Comparison of ENCODE assay signal across 8 cellular contexts in the genomic region with DNA sequence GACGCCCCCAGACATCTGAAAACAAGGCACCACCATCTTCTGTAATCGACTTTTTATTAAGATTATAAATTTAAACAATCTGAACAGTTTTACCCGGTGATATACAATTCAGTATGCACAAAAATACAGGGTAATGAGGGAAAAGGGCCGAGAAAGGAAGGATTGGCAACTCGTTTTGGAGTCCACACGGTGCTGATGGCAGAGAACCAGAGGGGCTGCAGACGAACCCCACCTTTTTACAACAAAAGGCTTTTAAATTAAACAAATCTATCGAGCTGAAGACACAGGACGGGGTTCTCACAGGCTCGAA. TPM values are rescaled to one million over a fixed set of nuclear protein-coding genes. Genes with fewer than 3 reads are reported as not detected.
DNase-seq lines count a peak whose midpoint lies in the region; ATAC-seq and TF ChIP-seq lines count a peak whose summit lies in the region.

No MANE protein-coding gene starts in this region.

- peaks cover 44% of the 10 kb centered on the region for H3K4me1 ChIP-seq in body of pancreas
- H3K4me1 ChIP-seq in mesenchymal stem cell (ENCODE audit: control insufficient read depth, insufficient read depth, low read depth, low read length), result peaks cover 33% of the 10 kb centered on the region
- peaks cover 21% of the 10 kb centered on the region for H3K4me1 ChIP-seq in upper lobe of right lung

- H2AK5ac ChIP-seq in mesenchymal stem cell (ENCODE audit: low read length, severe bottlenecking), result no peak overlapping the region

- H3K4ac ChIP-seq in mesenchymal stem cell (ENCODE audit: low read depth in 1 of 2, low read length in 2 of 2), result peak overlapping the region; percentile 81 to 99

- H3K9me3 Mint-ChIP-seq in activated naive CD4-positive, alpha-beta T cell treated with anti-CD3 and anti-CD28 coated beads, Interleukin-2, amount 50 U/mL, for 24 hours, result no peaks in the 10 kb centered on the region

- H2BK15ac ChIP-seq in mesenchymal stem cell (ENCODE audit: low read depth, poor library complexity, severe bottlenecking), result peak overlapping the region; percentile 18

- intact Hi-C loops in body of pancreas (cut with DNase I) (loop anchor here (10.0 kb wide), 1 partner anchor 329 kb away; no protein-coding TSS in a partner anchor), upper lobe of right lung (cut with DNase I) (no loop called here)

- H2BK12ac ChIP-seq in mesenchymal stem cell (ENCODE audit: low read length in 2 of 2), result no peak overlapping the region

- peak overlapping the region; percentile 87 for H3K4me3 Mint-ChIP-seq in activated naive CD4-positive, alpha-beta T cell treated with anti-CD3 and anti-CD28 coated beads, Interleukin-2, amount 50 U/mL, for 24 hours

- no peak overlapping the region for H3K23ac ChIP-seq in mesenchymal stem cell (ENCODE audit: low read length in 2 of 2)

- TF ChIP-seq POLR2A in body of pancreas (IDR thresholded peaks at IDR 0.05), result no peak

- peak overlapping the region; percentile 98 for H3K9ac ChIP-seq in mesenchymal stem cell (ENCODE audit: low read length)

- no peak overlapping the region for H4K91ac ChIP-seq in mesenchymal stem cell (ENCODE audit: low read length)

- WGBS in body of pancreas, 2 donors, result 3 to 4% methylated on average over 10 of the region's 10 CpGs
- WGBS in mesenchymal stem cell, result 0% methylated on average over 8 of the region's 10 CpGs

- H3K4me3 ChIP-seq in body of pancreas, result peak overlapping the region in 1 of 2 donors; percentile 65
- peak overlapping the region; percentile 80 to 82 for H3K4me3 ChIP-seq in mesenchymal stem cell (ENCODE audit: insufficient read depth in 1 of 2, low read depth in 1 of 2, low read length in 2 of 2)
- peak overlapping the region; percentile 79 for H3K4me3 ChIP-seq in upper lobe of right lung

- H3K18ac ChIP-seq in mesenchymal stem cell (ENCODE audit: low read depth in 1 of 2, low read length in 2 of 2), result peak overlapping the region; percentile 95 to 97

- no peak for ATAC-seq in body of pancreas
- ATAC-seq in upper lobe of right lung, result no peak

- peaks cover 9% of the 10 kb centered on the region for H3K79me1 ChIP-seq in mesenchymal stem cell (replicated peaks; ENCODE audit: low read length, poor library complexity, severe bottlenecking)

- H3K4me1 Mint-ChIP-seq in activated naive CD4-positive, alpha-beta T cell treated with anti-CD3 and anti-CD28 coated beads, Interleukin-2, amount 50 U/mL, for 24 hours, result peaks cover 9% of the 10 kb centered on the region

- no peaks in the 10 kb centered on the region for H3K36me3 Mint-ChIP-seq in activated naive CD4-positive, alpha-beta T cell treated with anti-CD3 and anti-CD28 coated beads, Interleukin-2, amount 50 U/mL, for 24 hours

- no peak overlapping the region for H3K27ac Mint-ChIP-seq in activated naive CD4-positive, alpha-beta T cell treated with anti-CD3 and anti-CD28 coated beads, Interleukin-2, amount 50 U/mL, for 24 hours

- H3K27ac ChIP-seq in body of pancreas (peak overlapping the region; percentile 93 to 98 (median 98)), mesenchymal stem cell (ENCODE audit: low read length, poor library complexity, severe bottlenecking) (peak overlapping the region; percentile 97), upper lobe of right lung (peak overlapping the region; percentile 96)

- H3K14ac ChIP-seq in mesenchymal stem cell (ENCODE audit: low read length in 2 of 2), result no peak overlapping the region

- H3K27me3 ChIP-seq in body of pancreas, result no peaks in the 10 kb centered on the region
- H3K27me3 ChIP-seq in mesenchymal stem cell (ENCODE audit: control insufficient read depth in 1 of 2, insufficient read depth in 1 of 2, low read length in 2 of 2), result no peaks in the 10 kb centered on the region
- no peaks in the 10 kb centered on the region for H3K27me3 ChIP-seq in upper lobe of right lung

- peak overlapping the region; percentile 90 for H2BK5ac ChIP-seq in mesenchymal stem cell (ENCODE audit: low read depth, low read length, poor library complexity, severe bottlenecking)

- no peak for DNase-seq in activated naive CD4-positive, alpha-beta T cell treated with Interleukin-2 at 50 U/mL for 16 hours
- DNase-seq in body of pancreas, result no peak
- DNase-seq in mesenchymal stem cell, result no peak
- no peak for DNase-seq in upper lobe of right lung
- no peak for DNase-seq in HK-2 (ENCODE audit: unreplicated experiment)
- DNase-seq in GM20000 (ENCODE audit: low spot score), result no peak
- no peak for DNase-seq in inferior parietal cortex (ENCODE audit: extremely low spot score)

- TF ChIP-seq CTCF in body of pancreas (IDR thresholded peaks at IDR 0.05) (no peak), upper lobe of right lung (IDR thresholded peaks at IDR 0.05) (no peak), GM20000 (IDR thresholded peaks at IDR 0.05; ENCODE audit: extremely low read depth, missing control alignments) (no peak)

- H3K27me3 Mint-ChIP-seq in activated naive CD4-positive, alpha-beta T cell treated with anti-CD3 and anti-CD28 coated beads, Interleukin-2, amount 50 U/mL, for 24 hours, result peaks cover 2% of the 10 kb centered on the region

- H3K9me3 ChIP-seq in body of pancreas, result no peaks in the 10 kb centered on the region
- no peaks in the 10 kb centered on the region for H3K9me3 ChIP-seq in mesenchymal stem cell (ENCODE audit: control insufficient read depth, low read length)
- no peaks in the 10 kb centered on the region for H3K9me3 ChIP-seq in upper lobe of right lung

- no peaks in the 10 kb centered on the region for H3K36me3 ChIP-seq in body of pancreas (replicated peaks in 1 of 2; ENCODE audit: insufficient read depth in 1 of 2, low read depth in 2 of 2)
- H3K36me3 ChIP-seq in mesenchymal stem cell (ENCODE audit: control insufficient read depth in 1 of 2, insufficient read depth in 2 of 2, low read depth in 1 of 2, low read length in 2 of 2), result peaks cover 0 to 6% of the 10 kb centered on the region in 2 experiments
- H3K36me3 ChIP-seq in upper lobe of right lung, result no peaks in the 10 kb centered on the region

- peak overlapping the region; percentile 76 for H4K8ac ChIP-seq in mesenchymal stem cell (ENCODE audit: low read length)

- H2BK120ac ChIP-seq in mesenchymal stem cell (ENCODE audit: low read depth, low read length), result peak overlapping the region; percentile 97

- no peak overlapping the region for H2AFZ ChIP-seq in mesenchymal stem cell (ENCODE audit: low read depth, low read length)

- peak overlapping the region; percentile 86 for H3K4me2 ChIP-seq in mesenchymal stem cell (ENCODE audit: low read length, poor library complexity, severe bottlenecking)

RNA-seq across cellular contexts. Expression of a gene that starts 2.6 kb away (rescaled TPM):
- 1 to 10 TPM; 3.0 to 4.4 TPM for total RNA-seq in body of pancreas
- 26.8 TPM for polyA plus RNA-seq in mesenchymal stem cell (2013, experiment 1 of 2)
- 26.3 TPM for polyA plus RNA-seq in mesenchymal stem cell (2013, experiment 2 of 2)
- 9.6 TPM for total RNA-seq in upper lobe of right lung
